11 cellular contexts compared by ENCODE assay signal in the genomic region with DNA sequence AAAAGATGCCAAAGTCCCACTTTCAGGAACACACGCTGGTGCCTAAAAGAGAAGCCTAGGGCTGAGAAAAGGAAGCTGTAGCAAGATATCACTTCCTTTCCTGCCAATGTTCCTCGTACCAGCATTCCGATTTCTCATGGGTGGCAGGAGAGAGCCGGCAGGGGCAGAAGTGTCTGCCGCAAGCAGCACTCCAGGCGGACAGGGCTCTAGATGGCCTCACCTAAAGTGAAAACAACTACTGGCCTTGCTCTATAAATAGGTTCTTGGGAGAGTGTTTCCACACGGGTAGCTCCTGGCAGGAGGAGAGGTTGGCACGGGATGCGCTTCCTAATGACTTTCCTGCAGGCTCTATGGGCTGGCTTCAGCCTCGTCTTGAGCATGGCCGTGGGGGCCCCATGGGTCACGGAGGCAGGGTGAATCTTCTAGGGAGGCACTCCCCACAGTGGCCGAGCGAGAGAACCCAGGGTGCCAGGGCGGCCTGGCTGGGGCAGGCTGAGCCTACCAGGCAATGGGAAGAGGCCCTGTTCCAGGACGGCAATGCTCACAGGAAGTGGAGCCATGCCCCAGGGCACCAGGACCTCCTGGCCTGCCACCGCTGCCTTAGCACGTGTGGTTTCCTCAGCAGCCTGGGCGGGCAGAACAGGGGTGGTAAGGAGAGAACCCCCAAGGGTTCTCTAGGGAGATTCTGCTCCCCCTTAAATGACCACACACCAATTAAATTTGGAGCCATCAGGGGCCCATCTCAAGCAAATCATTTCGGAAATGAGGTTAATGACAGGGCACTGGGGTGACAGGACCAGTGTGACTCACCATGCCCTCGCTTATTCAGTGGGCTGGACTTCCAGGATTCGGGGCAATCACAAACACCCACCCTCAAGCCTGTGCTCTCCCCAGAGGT. TPM values are rescaled to one million over a fixed set of nuclear protein-coding genes. Genes with fewer than 3 reads are reported as not detected.
DNase-seq lines count a peak whose midpoint lies in the region; ATAC-seq and TF ChIP-seq lines count a peak whose summit lies in the region.
"Had no signal": no experiment of that assay in that cellular context is flagged by ENCODE, and none has a peak within 500 bp of the region (broad histone marks: within the 10 kb centered on the region; RNA-seq: fewer than 3 reads in every experiment).

No MANE protein-coding gene starts in this region.

- H3K36me3 Mint-ChIP-seq in HFFc6 (ENCODE audit: low read depth) (no peaks in the 10 kb centered on the region), brain (no peaks in the 10 kb centered on the region)
- H3K36me3 Mint-ChIP-seq in stimulated activated memory B cell treated with anti-CD40 and anti-IgM and Interleukin-4, amounts not matched to agents 10 μg/mL and 1 μg/mL and 100 μg/mL, for 72 hours: no peaks in the 10 kb centered on the region

- H3K4me1 Mint-ChIP-seq in HFFc6 (ENCODE audit: low read depth) (peaks cover 19% of the 10 kb centered on the region), brain (peaks cover 17% of the 10 kb centered on the region)
- no peaks in the 10 kb centered on the region for H3K4me1 Mint-ChIP-seq in stimulated activated memory B cell treated with anti-CD40 and anti-IgM and Interleukin-4, amounts not matched to agents 10 μg/mL and 1 μg/mL and 100 μg/mL, for 72 hours

- H3K36me3 ChIP-seq in WERI-Rb-1: peaks cover 11% of the 10 kb centered on the region; the same call in 1 of the 2 replicates

- H3K27ac Mint-ChIP-seq in HFFc6 (peak overlapping the region; percentile 43; the same call in 1 of the 2 replicates), brain (peak overlapping the region; percentile 52 to 89 (median 80))
- H3K27ac Mint-ChIP-seq in stimulated activated memory B cell treated with anti-CD40 and anti-IgM and Interleukin-4, amounts not matched to agents 10 μg/mL and 1 μg/mL and 100 μg/mL, for 72 hours: peak overlapping the region; percentile 11
- H3K27ac Mint-ChIP-seq: CD4-positive, alpha-beta T cell had no signal

- H3K9me3 Mint-ChIP-seq in HFFc6 (no peaks in the 10 kb centered on the region), brain (peaks cover 0 to 3% (median 0%) of the 10 kb centered on the region in 5 experiments)
- no peaks in the 10 kb centered on the region for H3K9me3 Mint-ChIP-seq in stimulated activated memory B cell treated with anti-CD40 and anti-IgM and Interleukin-4, amounts not matched to agents 10 μg/mL and 1 μg/mL and 100 μg/mL, for 72 hours
- H3K9me3 Mint-ChIP-seq: CD4-positive, alpha-beta T cell had no signal

- no peak overlapping the region for H3K4me3 ChIP-seq in WERI-Rb-1 (ENCODE audit: low read depth, low read length)

- H3K27me3 Mint-ChIP-seq in HFFc6 (ENCODE audit: insufficient read depth) (peaks cover 2% of the 10 kb centered on the region; the same call in 1 of the 2 replicates), brain (no peaks in the 10 kb centered on the region)
- H3K27me3 Mint-ChIP-seq in stimulated activated memory B cell treated with anti-CD40 and anti-IgM and Interleukin-4, amounts not matched to agents 10 μg/mL and 1 μg/mL and 100 μg/mL, for 72 hours: no peaks in the 10 kb centered on the region
- H3K27me3 Mint-ChIP-seq: CD4-positive, alpha-beta T cell had no signal

- no peaks in the 10 kb centered on the region for H3K9me3 ChIP-seq in WERI-Rb-1 (ENCODE audit: severe bottlenecking)

- H3K27me3 ChIP-seq in WERI-Rb-1 (ENCODE audit: insufficient read depth, low read depth, severe bottlenecking): no peaks in the 10 kb centered on the region

- ATAC-seq in stimulated activated memory B cell treated with anti-CD40 and anti-IgM and Interleukin-4, amounts not matched to agents 10 μg/mL and 1 μg/mL and 100 μg/mL, for 72 hours: no peak
- ATAC-seq in GM18517 (IDR thresholded peaks at IDR 0.05; ENCODE audit: unreplicated experiment) (no peak), GM19324 (IDR thresholded peaks at IDR 0.05; ENCODE audit: low FRiP score, unreplicated experiment) (no peak)
- ATAC-seq: left colon had no signal

- H3K27ac ChIP-seq in WERI-Rb-1: no peak overlapping the region

- TF ChIP-seq CTCF in HFFc6 (IDR thresholded peaks at IDR 0.05) (no peak), brain (conservative IDR thresholded peaks at IDR 0.05) (no peak), WERI-Rb-1 (IDR thresholded peaks at IDR 0.05; ENCODE audit: low read depth, low read length) (no peak)

- H3K4me3 Mint-ChIP-seq in HFFc6 (no peak overlapping the region), brain (no peak overlapping the region)
- H3K4me3 Mint-ChIP-seq in stimulated activated memory B cell treated with anti-CD40 and anti-IgM and Interleukin-4, amounts not matched to agents 10 μg/mL and 1 μg/mL and 100 μg/mL, for 72 hours: no peak overlapping the region
- H3K4me3 Mint-ChIP-seq: CD4-positive, alpha-beta T cell had no signal

- DNase-seq in HFFc6 (no peak), inferior parietal cortex (ENCODE audit: extremely low spot score) (peak; percentile 17), WERI-Rb-1 (no peak), GDM1 (lab: John Stamatoyannopoulos, UW) (no peak)
- DNase-seq: CD4-positive, alpha-beta T cell; left colon; NCI-H526 treated with DMSO at 0.1 percent for 48 hours had no signal

RNA-seq across cellular contexts. Expression of a gene that starts 14.6 kb away (rescaled TPM):
- total RNA-seq in HFFc6 (2021; fragmentation: NEBNext Ultra II Directional; extraction: Animal tissue kit (Norgen Biotek cat#: 25700)): 10 to 100 TPM; 31.7 to 43.3 (median 37.4) TPM
- 15.2 TPM for polyA plus RNA-seq in brain (ENCODE audit: insufficient read depth, low read depth, low replicate concordance)

Comparison
In these comparisons a context has a peak if more than half of its experiments do, and no peak if none do; other contexts are left out.
1. H3K27ac Mint-ChIP-seq: peak in every context shown above with its lines; median percentile 80 in brain; 43 in HFFc6; 11 in stimulated activated memory B cell treated with anti-CD40 and anti-IgM and Interleukin-4, amounts not matched to agents 10 μg/mL and 1 μg/mL and 100 μg/mL, for 72 hours.